In genomic region chr10:93069245-93069561, GRCh38 we compare ENCODE assay signal across 17 cellular contexts. TPM values are rescaled to one million over a fixed set of nuclear protein-coding genes. Genes with fewer than 3 reads are reported as not detected.
DNase-seq lines count a peak whose midpoint lies in the region; ATAC-seq, FAIRE-seq and TF ChIP-seq lines count a peak whose summit lies in the region.
"Had no signal": no experiment of that assay in that cellular context is flagged by ENCODE, and none has a peak within 500 bp of the region (broad histone marks: within the 10 kb centered on the region; RNA-seq: fewer than 3 reads in every experiment).

No MANE protein-coding gene starts in this region.

- 93% methylated on average over 10 of the region's 10 CpGs for WGBS in A549 (ENCODE audit: missing lambda C conversion rate)

- H3K36me3 ChIP-seq in iPS-15b (ENCODE audit: control insufficient read depth, insufficient read depth, low read length), result no peaks in the 10 kb centered on the region
- H3K36me3 ChIP-seq: BLaER1 treated with 17β-estradiol and CSF1 and Interleukin-3, amounts not matched to agents 10 nM and 100 nM had no signal

- no peak for TF ChIP-seq POLR2A in A549 (IDR thresholded peaks at IDR 0.05; ENCODE audit: low read length)

- no peak overlapping the region for H3K27ac Mint-ChIP-seq in WTC11
- H3K27ac Mint-ChIP-seq in progenitor cell of endocrine pancreas, result no peak overlapping the region
- H3K27ac Mint-ChIP-seq: HFFc6 had no signal

- FAIRE-seq in A549 (lab: Jason Lieb, UNC), result no peak
- no peak for FAIRE-seq in frontal cortex (lab: Jason Lieb, UNC)

- H3K27ac ChIP-seq in A549, result no peak overlapping the region
- H3K27ac ChIP-seq: 22Rv1; BLaER1 treated with 17β-estradiol and CSF1 and Interleukin-3, amounts not matched to agents 10 nM and 100 nM had no signal

- CTCF ChIA-PET in A549 (lab: Yijun Ruan, JAX) (interaction anchor here (0.8 to 4.3 kb wide), 6 partner anchors 8 to 442 kb away, joined by 3 to 21 read pairs (median 7); partner anchors contain the start of gene CYP26C1), WTC11 (lab: Charles Lee) (interaction anchor here (1.4 kb wide), 1 partner anchor 63 kb away, joined by 6 read pairs; no protein-coding TSS in a partner anchor)

- H3K4me1 Mint-ChIP-seq in WTC11 (peaks cover 49% of the 10 kb centered on the region), progenitor cell of endocrine pancreas (ENCODE audit: low read depth) (peaks cover 23% of the 10 kb centered on the region)

- H3K9me3 ChIP-seq in A549 (no peaks in the 10 kb centered on the region), iPS-15b (ENCODE audit: control insufficient read depth, insufficient read depth, low read length) (no peaks in the 10 kb centered on the region)

- H3K4me3 ChIP-seq in A549, result no peak overlapping the region
- peak overlapping the region; percentile 62 for H3K4me3 ChIP-seq in iPS-15b (ENCODE audit: low read depth, low read length)

- TF ChIP-seq EP300 in A549 (IDR thresholded peaks at IDR 0.05), result no peak

- no peak for TF ChIP-seq RAD21 in A549 (conservative IDR thresholded peaks at IDR 0.05 in 1 of 2, IDR thresholded peaks at IDR 0.05 in 1 of 2)

- H3K4me3 Mint-ChIP-seq in WTC11 (peak overlapping the region; percentile 69), progenitor cell of endocrine pancreas (ENCODE audit: low read depth) (peak overlapping the region; percentile 26)

- DNase-seq in A549 (ENCODE audit: low read depth in 1 of 2, low spot score in 1 of 2) (no peak), WTC11 (ENCODE audit: low spot score) (no peak), progenitor cell of endocrine pancreas (ENCODE audit: low spot score, unreplicated experiment) (no peak), NCI-H226 (no peak), frontal cortex (ENCODE audit: low spot score in 2 of 2) (no peak)
- DNase-seq: ACHN; CD4-positive, CD25-positive, alpha-beta regulatory T cell; DMS53; GF-D8; GOT3; HCEC 1CT; HFFc6 had no signal

- no peak for ATAC-seq in A549
- no peak for ATAC-seq in WTC11
- no peak for ATAC-seq in HG03139 (IDR thresholded peaks at IDR 0.05; ENCODE audit: unreplicated experiment)

- H3K9me3 Mint-ChIP-seq in WTC11 (no peaks in the 10 kb centered on the region), progenitor cell of endocrine pancreas (ENCODE audit: low read depth) (no peaks in the 10 kb centered on the region)
- H3K9me3 Mint-ChIP-seq: HFFc6, IgD-negative memory B cell had no signal

- H3K4me1 ChIP-seq in A549 (0 out of 3 replicates have a peak, but pooled peaks cover 9% of the 10 kb centered on the region), iPS-15b (ENCODE audit: control insufficient read depth, insufficient read depth, low read length) (peaks cover 22% of the 10 kb centered on the region)

- TF ChIP-seq CTCF in A549 (IDR thresholded peaks at IDR 0.05) (no peak), WTC11 (IDR thresholded peaks at IDR 0.05) (no peak), progenitor cell of endocrine pancreas (IDR thresholded peaks at IDR 0.05; ENCODE audit: unreplicated experiment) (no peak)

- H3K27me3 Mint-ChIP-seq in WTC11 (ENCODE audit: low read depth), result peaks cover 99% of the 10 kb centered on the region
- H3K27me3 Mint-ChIP-seq in progenitor cell of endocrine pancreas, result peaks cover 79% of the 10 kb centered on the region

- H3K36me3 Mint-ChIP-seq in WTC11, result peaks cover 3% of the 10 kb centered on the region; the same call in 1 of the 2 replicates
- H3K36me3 Mint-ChIP-seq in progenitor cell of endocrine pancreas (ENCODE audit: insufficient read depth), result peaks cover 2% of the 10 kb centered on the region
- H3K36me3 Mint-ChIP-seq: CD4-positive, CD25-positive, alpha-beta regulatory T cell; IgD-negative memory B cell had no signal

- no peak overlapping the region for H3K9ac ChIP-seq in iPS-15b (ENCODE audit: low read depth, low read length)
- H3K9ac ChIP-seq: BLaER1 treated with 17β-estradiol and CSF1 and Interleukin-3, amounts not matched to agents 10 nM and 100 nM had no signal

- POLR2A ChIA-PET in A549 (lab: Yijun Ruan, JAX), result no interaction called here
- POLR2A ChIA-PET in WTC11 (lab: Charles Lee), result no interaction called here

- H3K27me3 ChIP-seq in iPS-15b (ENCODE audit: control insufficient read depth, insufficient read depth, low read length), result peaks cover 97% of the 10 kb centered on the region

- peak overlapping the region; percentile 80; the same call in 2 of the 3 replicates for H3K4me2 ChIP-seq in A549

TF ChIP-seq in A549, 52 proteins besides CTCF, POLR2A, EP300 and RAD21:
- TF ChIP-seq HES2 (IDR thresholded peaks at IDR 0.05), result no peak
TF ChIP-seq in A549: peak in this region for 0.

TF ChIP-seq in WTC11, 78 proteins besides CTCF, POLR2A, EP300 and RAD21:
- TF ChIP-seq ZSCAN18 (CRISPR knock-in tag; IDR thresholded peaks at IDR 0.05) (no peak), FOXJ3 (CRISPR knock-in tag; IDR thresholded peaks at IDR 0.05; ENCODE audit: borderline replicate concordance) (no peak), NFYB (CRISPR knock-in tag; conservative IDR thresholded peaks at IDR 0.05; ENCODE audit: low read depth) (no peak), ATF1 (CRISPR knock-in tag; IDR thresholded peaks at IDR 0.05) (no peak)

RNA-seq across cellular contexts. Expression of gene CYP26A1, which starts 4.5 kb away (rescaled TPM):
- polyA plus RNA-seq in A549 (2011; rRNA removed) (1.3 TPM in 2 replicates), A549 (2017; fragmentation: RNase III; extraction: RNeasy Plus Mini Kit Qiagen cat#74134 plus additional on column Dnase treatment) (7.2 to 10.8 TPM (median 9.8 TPM) in 3 replicates)
- polyA plus RNA-seq in A549 (2012; cell fraction: cytosol; rRNA removed), result 8.2 and 9.9 TPM in 2 replicates
- polyA plus RNA-seq in A549 (2012; cell fraction: nucleus; rRNA removed), result 10.7 and 14.1 TPM in 2 replicates
- 0.15 and 0.25 TPM in 2 replicates for polyA minus RNA-seq in A549 (2011; rRNA and poly(A)+ RNA removed)
- total RNA-seq in WTC11 (2021) (2.1 to 3.4 TPM (median 3.1 TPM) in 3 replicates), progenitor cell of endocrine pancreas (1.8 and 3.4 TPM in 2 replicates), frontal cortex (16.7 TPM)
- total RNA-seq: CD4-positive, CD25-positive, alpha-beta regulatory T cell; HFFc6 had no signal
- polyA plus RNA-seq: CD4-positive, CD25-positive, alpha-beta regulatory T cell; IgD-negative memory B cell had no signal

RNA-seq across cellular contexts. Expression of gene CYP26C1, which starts 8.6 kb away (rescaled TPM):
- polyA plus RNA-seq in A549 (2011; rRNA removed), result not detected in 2 replicates
- polyA plus RNA-seq in A549 (2012; cell fraction: cytosol; rRNA removed), result not detected in 2 replicates
- 0.04 TPM in 2 replicates for polyA plus RNA-seq in A549 (2012; cell fraction: nucleus; rRNA removed)
- polyA plus RNA-seq in A549 (2017; fragmentation: RNase III; extraction: RNeasy Plus Mini Kit Qiagen cat#74134 plus additional on column Dnase treatment), result not detected in 3 replicates
- 0.12 and 0.19 TPM in 2 replicates for polyA minus RNA-seq in A549 (2011; rRNA and poly(A)+ RNA removed)
- total RNA-seq in WTC11 (2021), result 0.07 to 0.11 TPM (median 0.11 TPM) in 3 replicates
- 0.26 and 0.29 TPM in 2 replicates for total RNA-seq in progenitor cell of endocrine pancreas
- total RNA-seq in frontal cortex, result under 0.01 TPM
- total RNA-seq: CD4-positive, CD25-positive, alpha-beta regulatory T cell had no signal
- polyA plus RNA-seq: CD4-positive, CD25-positive, alpha-beta regulatory T cell; IgD-negative memory B cell had no signal
